In the genomic region with DNA sequence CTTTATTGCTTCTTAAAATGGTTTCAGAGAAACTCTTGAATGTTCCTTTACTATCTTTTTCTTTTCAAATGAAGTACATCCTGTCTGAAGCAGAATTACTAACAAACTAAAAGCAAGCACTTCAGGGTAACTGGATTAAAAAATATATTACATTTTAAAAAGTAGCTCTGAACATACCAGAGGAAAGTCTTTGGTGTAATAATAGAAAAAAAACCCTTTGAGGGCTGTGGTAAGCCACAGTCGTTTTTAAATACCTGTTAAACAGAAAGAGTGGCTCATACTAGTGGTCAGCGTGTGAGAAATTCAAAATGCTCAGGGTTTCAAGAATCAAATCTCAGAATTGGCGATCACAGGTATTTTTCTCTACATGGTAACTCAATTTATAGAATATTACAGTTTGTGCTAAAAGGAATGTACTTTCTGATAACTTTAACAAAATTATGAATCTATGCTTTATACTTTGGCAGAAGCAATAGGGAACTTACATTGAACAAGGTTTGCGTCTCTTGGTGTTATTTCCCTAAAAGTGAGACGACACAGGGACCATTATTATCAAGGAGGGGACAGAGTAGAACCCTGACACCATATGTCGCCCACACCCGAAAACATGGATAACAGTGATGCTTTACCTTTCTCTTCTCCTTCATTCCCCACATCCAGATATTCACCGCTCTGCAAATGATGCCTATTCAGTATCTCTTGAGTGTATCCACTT, we compare ENCODE assay signal across 12 cellular contexts.
A peak's percentile ranks its signal among the peaks of the same experiment; 100 is the strongest.
DNase-seq lines count a peak whose midpoint lies in the region; ATAC-seq and TF ChIP-seq lines count a peak whose summit lies in the region.
"Had no signal": no experiment of that assay in that cellular context is flagged by ENCODE, and none has a peak within 500 bp of the region (broad histone marks: within the 10 kb centered on the region; RNA-seq: fewer than 3 reads in every experiment).

No MANE protein-coding gene starts in this region.

- H3K4ac ChIP-seq in mesenchymal stem cell (ENCODE audit: low read depth in 1 of 2, low read length in 2 of 2), result no peak overlapping the region

- no peak for TF ChIP-seq CTCF in CD8-positive, alpha-beta T cell (IDR thresholded peaks at IDR 0.05)
- no peak for TF ChIP-seq CTCF in GM23338 (conservative IDR thresholded peaks at IDR 0.05; ENCODE audit: low read depth in 2 of 2)

- H2BK12ac ChIP-seq in mesenchymal stem cell (ENCODE audit: low read length in 2 of 2), result no peak overlapping the region

- peak overlapping the region; percentile 90 for H3K27ac Mint-ChIP-seq in CD8-positive, alpha-beta T cell
- H3K27ac Mint-ChIP-seq in activated CD4-positive, alpha-beta memory T cell treated with anti-CD3 and anti-CD28 coated beads, Interleukin-2, amount 10 ng/mL, durations not matched to agents 7 days and 5 days, result peak overlapping the region; percentile 80
- H3K27ac Mint-ChIP-seq in GM23338, result no peak overlapping the region

- H3K9me3 ChIP-seq in CD8-positive, alpha-beta T cell (ENCODE audit: low read length), result no peaks in the 10 kb centered on the region
- no peaks in the 10 kb centered on the region for H3K9me3 ChIP-seq in mesenchymal stem cell (ENCODE audit: control insufficient read depth, low read length)
- H3K9me3 ChIP-seq: upper lobe of right lung had no signal

- H3K4me3 Mint-ChIP-seq in CD8-positive, alpha-beta T cell, result no peak overlapping the region
- H3K4me3 Mint-ChIP-seq in activated CD4-positive, alpha-beta memory T cell treated with anti-CD3 and anti-CD28 coated beads, Interleukin-2, amount 10 ng/mL, durations not matched to agents 7 days and 5 days, result peak overlapping the region; percentile 33
- no peak overlapping the region for H3K4me3 Mint-ChIP-seq in GM23338

- no peak overlapping the region for H3K23ac ChIP-seq in mesenchymal stem cell (ENCODE audit: low read length in 2 of 2)

- H2BK15ac ChIP-seq in mesenchymal stem cell (ENCODE audit: low read depth, poor library complexity, severe bottlenecking), result no peak overlapping the region

- H3K4me3 ChIP-seq in CD8-positive, alpha-beta T cell (ENCODE audit: low read depth, low read length), result no peak overlapping the region
- H3K4me3 ChIP-seq in mesenchymal stem cell (ENCODE audit: insufficient read depth in 1 of 2, low read depth in 1 of 2, low read length in 2 of 2) (no peak overlapping the region), GM23338 (no peak overlapping the region)
- H3K4me3 ChIP-seq: skin epidermis, upper lobe of right lung had no signal

- peak; percentile 52 for ATAC-seq in CD8-positive, alpha-beta T cell
- ATAC-seq in GM19043 (IDR thresholded peaks at IDR 0.05; ENCODE audit: low read depth, unreplicated experiment) (peak; percentile 96), HG02973 (IDR thresholded peaks at IDR 0.05; ENCODE audit: unreplicated experiment) (peak; percentile 97), GM23338 (no peak)
- ATAC-seq: upper lobe of right lung had no signal

- H4K91ac ChIP-seq in mesenchymal stem cell (ENCODE audit: low read length), result no peak overlapping the region

- H3K27ac ChIP-seq in CD8-positive, alpha-beta T cell (ENCODE audit: low read depth, low read length), result no peak overlapping the region
- H3K27ac ChIP-seq in mesenchymal stem cell (ENCODE audit: low read length, poor library complexity, severe bottlenecking) (no peak overlapping the region), GM23338 (ENCODE audit: low read depth) (no peak overlapping the region)
- H3K27ac ChIP-seq: skin epidermis, upper lobe of right lung had no signal

- no peaks in the 10 kb centered on the region for H3F3A ChIP-seq in GM23338 (replicated peaks; ENCODE audit: low read depth)

- H3K36me3 ChIP-seq in CD8-positive, alpha-beta T cell (ENCODE audit: insufficient read depth, low read length), result no peaks in the 10 kb centered on the region
- H3K36me3 ChIP-seq in mesenchymal stem cell (ENCODE audit: control insufficient read depth in 1 of 2, insufficient read depth in 2 of 2, low read depth in 1 of 2, low read length in 2 of 2) (no peaks in the 10 kb centered on the region), GM23338 (ENCODE audit: insufficient read depth) (no peaks in the 10 kb centered on the region)
- H3K36me3 ChIP-seq: upper lobe of right lung had no signal

- 90% methylated on average over 7 of the region's 8 CpGs for WGBS in mesenchymal stem cell

- no peak overlapping the region for H2BK120ac ChIP-seq in mesenchymal stem cell (ENCODE audit: low read depth, low read length)

- H4K20me1 ChIP-seq in GM23338 (replicated peaks; ENCODE audit: insufficient read depth), result no peaks in the 10 kb centered on the region

- peaks cover 67% of the 10 kb centered on the region for H3K4me1 Mint-ChIP-seq in CD8-positive, alpha-beta T cell (ENCODE audit: low read depth)
- peaks cover 60% of the 10 kb centered on the region for H3K4me1 Mint-ChIP-seq in activated CD4-positive, alpha-beta memory T cell treated with anti-CD3 and anti-CD28 coated beads, Interleukin-2, amount 10 ng/mL, durations not matched to agents 7 days and 5 days
- no peaks in the 10 kb centered on the region for H3K4me1 Mint-ChIP-seq in GM23338

- H3K36me3 Mint-ChIP-seq in CD8-positive, alpha-beta T cell, result no peaks in the 10 kb centered on the region
- peaks cover 28% of the 10 kb centered on the region for H3K36me3 Mint-ChIP-seq in activated CD4-positive, alpha-beta memory T cell treated with anti-CD3 and anti-CD28 coated beads, Interleukin-2, amount 10 ng/mL, durations not matched to agents 7 days and 5 days (ENCODE audit: low read depth)
- H3K36me3 Mint-ChIP-seq in GM23338 (ENCODE audit: low read depth), result no peaks in the 10 kb centered on the region

- no peak overlapping the region for H2AK5ac ChIP-seq in mesenchymal stem cell (ENCODE audit: low read length, severe bottlenecking)

- no peak overlapping the region for H2BK5ac ChIP-seq in mesenchymal stem cell (ENCODE audit: low read depth, low read length, poor library complexity, severe bottlenecking)

- H3K9me3 Mint-ChIP-seq in CD8-positive, alpha-beta T cell, result no peaks in the 10 kb centered on the region
- peaks cover 13% of the 10 kb centered on the region for H3K9me3 Mint-ChIP-seq in activated CD4-positive, alpha-beta memory T cell treated with anti-CD3 and anti-CD28 coated beads, Interleukin-2, amount 10 ng/mL, durations not matched to agents 7 days and 5 days
- no peaks in the 10 kb centered on the region for H3K9me3 Mint-ChIP-seq in GM23338

- intact Hi-C loops in CD8-positive, alpha-beta T cell (cut with DNase I, micrococcal nuclease), result loop anchor here in 1 of 2 experiments (1.0 kb wide), 1 partner anchor 10 kb away; no protein-coding TSS in a partner anchor

- no peak overlapping the region for H3K9ac ChIP-seq in mesenchymal stem cell (ENCODE audit: low read length)

- CTCF ChIA-PET in CD8-positive, alpha-beta T cell (lab: Charles Lee), result interaction anchor here (0.8 to 1.7 kb wide), 3 partner anchors 85 to 166 kb away, joined by 3 to 6 read pairs (median 4); no protein-coding TSS in a partner anchor
- CTCF ChIA-PET in activated CD4-positive, alpha-beta memory T cell treated with anti-CD3 and anti-CD28 coated beads, Interleukin-2, amount 10 ng/mL, durations not matched to agents 7 days and 5 days (lab: Charles Lee), result interaction anchor here (1.0 to 2.2 kb wide), 7 partner anchors 9 to 116 kb away, joined by 3 to 7 read pairs (median 4); no protein-coding TSS in a partner anchor

- POLR2A ChIA-PET in CD8-positive, alpha-beta T cell (lab: Charles Lee), result interaction anchor here (0.9 to 1.9 kb wide), 3 partner anchors 10 to 166 kb away, joined by 3 to 6 read pairs (median 5); no protein-coding TSS in a partner anchor
- POLR2A ChIA-PET in activated CD4-positive, alpha-beta memory T cell treated with anti-CD3 and anti-CD28 coated beads, Interleukin-2, amount 10 ng/mL, durations not matched to agents 7 days and 5 days (lab: Charles Lee), result interaction anchor here (0.9 to 3.9 kb wide), 16 partner anchors 10 to 195 kb away, joined by 3 to 54 read pairs (median 4); partner anchors contain the start of gene S1PR1

- no peaks in the 10 kb centered on the region for H3K79me2 ChIP-seq in GM23338 (replicated peaks; ENCODE audit: insufficient read depth)

- H2AFZ ChIP-seq in mesenchymal stem cell (ENCODE audit: low read depth, low read length) (no peak overlapping the region), GM23338 (no peak overlapping the region)

- H4K8ac ChIP-seq in mesenchymal stem cell (ENCODE audit: low read length), result no peak overlapping the region

- no peaks in the 10 kb centered on the region for H3K27me3 ChIP-seq in CD8-positive, alpha-beta T cell (ENCODE audit: insufficient read depth, low read length)
- H3K27me3 ChIP-seq in mesenchymal stem cell (ENCODE audit: control insufficient read depth in 1 of 2, insufficient read depth in 1 of 2, low read length in 2 of 2), result peaks cover 0 to 2% of the 10 kb centered on the region in 2 experiments
- H3K27me3 ChIP-seq in GM23338 (ENCODE audit: insufficient read depth), result no peaks in the 10 kb centered on the region
- H3K27me3 ChIP-seq: upper lobe of right lung had no signal

- H3K27me3 Mint-ChIP-seq in CD8-positive, alpha-beta T cell (ENCODE audit: low read depth), result no peaks in the 10 kb centered on the region
- peaks cover 4% of the 10 kb centered on the region for H3K27me3 Mint-ChIP-seq in activated CD4-positive, alpha-beta memory T cell treated with anti-CD3 and anti-CD28 coated beads, Interleukin-2, amount 10 ng/mL, durations not matched to agents 7 days and 5 days
- H3K27me3 Mint-ChIP-seq in GM23338 (ENCODE audit: insufficient read depth, low read depth, poor library complexity), result peaks cover 1% of the 10 kb centered on the region

- peaks cover 44% of the 10 kb centered on the region for H3K4me1 ChIP-seq in CD8-positive, alpha-beta T cell (ENCODE audit: insufficient read depth, low read length)
- H3K4me1 ChIP-seq in mesenchymal stem cell (ENCODE audit: control insufficient read depth, insufficient read depth, low read depth, low read length), result no peaks in the 10 kb centered on the region
- H3K4me1 ChIP-seq in GM23338 (ENCODE audit: insufficient read depth), result no peaks in the 10 kb centered on the region
- H3K4me1 ChIP-seq: upper lobe of right lung had no signal

- DNase-seq in CD8-positive, alpha-beta T cell, result no peak
- DNase-seq in activated CD4-positive, alpha-beta memory T cell treated with anti-CD3 and anti-CD28 coated beads, Interleukin-2, amount 10 ng/mL, durations not matched to agents 7 days and 5 days, result peak; percentile 34
- no peak for DNase-seq in mesenchymal stem cell
- DNase-seq in GM23338 (ENCODE audit: low spot score), result no peak
- DNase-seq in UCSD-AML1 (lab: John Stamatoyannopoulos, UW; ENCODE audit: unreplicated experiment), result no peak
- DNase-seq in KG1 (lab: John Stamatoyannopoulos, UW), result no peak
- DNase-seq: DMS79, KBM-7, upper lobe of right lung had no signal

- H3K18ac ChIP-seq in mesenchymal stem cell (ENCODE audit: low read depth in 1 of 2, low read length in 2 of 2), result no peak overlapping the region

- no peak overlapping the region for H3K14ac ChIP-seq in mesenchymal stem cell (ENCODE audit: low read length in 2 of 2)

- no peak overlapping the region for H3K4me2 ChIP-seq in mesenchymal stem cell (ENCODE audit: low read length, poor library complexity, severe bottlenecking)
- no peak overlapping the region for H3K4me2 ChIP-seq in GM23338

- H3K9me2 ChIP-seq in GM23338 (ENCODE audit: insufficient read depth), result no peaks in the 10 kb centered on the region

- no peaks in the 10 kb centered on the region for H3K79me1 ChIP-seq in mesenchymal stem cell (replicated peaks; ENCODE audit: low read length, poor library complexity, severe bottlenecking)

TF ChIP-seq in GM23338, 12 proteins besides CTCF, POLR2A, EP300 and RAD21 (continues in another document):
- TF ChIP-seq JUNB (IDR thresholded peaks at IDR 0.05; ENCODE audit: unreplicated experiment), result no peak
